ENCODE assay signal across 1 cellular context in genomic region chr5:3449481-3449880, GRCh38.
A peak's percentile ranks its signal among the peaks of the same experiment; 100 is the strongest.
TF ChIP-seq lines count a peak whose summit lies in the region.

No MANE protein-coding gene starts in this region.

TF ChIP-seq in HEK293, 187 proteins besides CTCF, POLR2A, EP300 and RAD21 (continued from another document):
- TF ChIP-seq ZNF555 (tag by site-specific recombination; conservative IDR thresholded peaks at IDR 0.05) (peak; percentile 55), ZNF394 (tag by site-specific recombination; IDR thresholded peaks at IDR 0.05; ENCODE audit: borderline replicate concordance) (peak; percentile 55; the same call in 1 of the 2 replicates), ZSCAN23 (tag by site-specific recombination; IDR thresholded peaks at IDR 0.05) (no peak), YY2 (tag by site-specific recombination; IDR thresholded peaks at IDR 0.05) (no peak), REST (tag by site-specific recombination; IDR thresholded peaks at IDR 0.05) (0 out of 2 replicates have a peak, but pooled peaks have one; percentile 26), HOXC10 (CRISPR knock-in tag; IDR thresholded peaks at IDR 0.05) (no peak), GFI1B (tag by site-specific recombination; IDR thresholded peaks at IDR 0.05) (no peak), ZNF518A (tag by site-specific recombination; conservative IDR thresholded peaks at IDR 0.05; ENCODE audit: low read depth) (peak; percentile 60; the same call in 1 of the 2 replicates), ZNF76 (tag by site-specific recombination; IDR thresholded peaks at IDR 0.05; ENCODE audit: borderline replicate concordance, low read depth) (no peak), GLI4 (tag by site-specific recombination; IDR thresholded peaks at IDR 0.05) (no peak), ZBTB11 (tag by site-specific recombination; conservative IDR thresholded peaks at IDR 0.05; ENCODE audit: low read depth) (peak; percentile 46; the same call in 1 of the 2 replicates), ZNF596 (tag by site-specific recombination; IDR thresholded peaks at IDR 0.05) (no peak), ZNF18 (tag by site-specific recombination; IDR thresholded peaks at IDR 0.05) (no peak)
